In genomic region chr9:81566074-81566698, GRCh38 we compare ENCODE assay signal across 23 cellular contexts.
DNase-seq lines count a peak whose midpoint lies in the region; ATAC-seq, FAIRE-seq and TF ChIP-seq lines count a peak whose summit lies in the region.
"Had no signal": no experiment of that assay in that cellular context is flagged by ENCODE, and none has a peak within 500 bp of the region (broad histone marks: within the 10 kb centered on the region; RNA-seq: fewer than 3 reads in every experiment).

No MANE protein-coding gene starts in this region.

- H4K8ac ChIP-seq in H9 (replicated peaks; ENCODE audit: insufficient read length, low read depth, low read length), result no peak overlapping the region

- no peak overlapping the region for H2AK5ac ChIP-seq in H9 (ENCODE audit: insufficient read length, low read length)

- H4K20me1 ChIP-seq in astrocyte (ENCODE audit: insufficient read depth, low read length) (no peaks in the 10 kb centered on the region), neural progenitor cell (ENCODE audit: low read depth) (no peaks in the 10 kb centered on the region), H9 (ENCODE audit: control insufficient read depth, insufficient read depth, insufficient read length) (no peaks in the 10 kb centered on the region)

- H3K9ac ChIP-seq in astrocyte (ENCODE audit: low read length) (no peak overlapping the region), neural progenitor cell (no peak overlapping the region), H9 (ENCODE audit: extremely low read depth, insufficient read length, low read length) (no peak overlapping the region)
- H3K9ac ChIP-seq: GM23248 had no signal

- H3K4me3 Mint-ChIP-seq in astrocyte (ENCODE audit: unreplicated experiment) (no peak overlapping the region), neural progenitor cell (no peak overlapping the region), H9 (no peak overlapping the region)
- H3K4me3 Mint-ChIP-seq: B cell; CD8-positive, alpha-beta T cell had no signal

- H2BK20ac ChIP-seq in H9 (ENCODE audit: low read depth, low read length, poor library complexity, severe bottlenecking), result no peak overlapping the region

- DNase-seq in EL (peak; percentile 41), astrocyte (ENCODE audit: low read depth) (peak; percentile 7), neural progenitor cell (ENCODE audit: low spot score) (no peak), DMS53 (lab: John Stamatoyannopoulos, UW) (no peak), H9 (no peak), foreskin keratinocyte (no peak)
- DNase-seq: CD8-positive, alpha-beta T cell; DMS 273 treated with DMSO at 0.1 percent for 48 hours; DMS79 treated with DMSO at 0.1 percent for 48 hours; GM23248; KG1; MG63; NCI-H2029; NCI-H446 treated with DMSO at 0.1 percent for 48 hours; NCI-H526; PC-9; SJCRH30 had no signal

- H3K36me3 ChIP-seq in astrocyte (ENCODE audit: insufficient read depth, low read length), result no peaks in the 10 kb centered on the region
- no peaks in the 10 kb centered on the region for H3K36me3 ChIP-seq in neural progenitor cell
- H3K36me3 ChIP-seq: HAP-1, MG63, SJCRH30 had no signal

- H3K14ac ChIP-seq in H9 (ENCODE audit: insufficient read depth, low read length), result no peak overlapping the region

- H3K4me1 Mint-ChIP-seq in astrocyte (ENCODE audit: low read depth, unreplicated experiment) (peaks cover 26% of the 10 kb centered on the region), neural progenitor cell (peaks cover 41% of the 10 kb centered on the region), H9 (peaks cover 15 to 22% of the 10 kb centered on the region in 2 experiments)

- no peak overlapping the region for H4K5ac ChIP-seq in H9 (ENCODE audit: insufficient read length, low read depth, low read length)

- H3K27ac ChIP-seq in astrocyte (ENCODE audit: low read depth, low read length) (no peak overlapping the region), neural progenitor cell (no peak overlapping the region), H9 (ENCODE audit: insufficient read length, low read depth, low read length) (no peak overlapping the region), foreskin keratinocyte (no peak overlapping the region)
- H3K27ac ChIP-seq: C4-2B, GM23248, PC-9, SJCRH30 had no signal

- H3K36me3 Mint-ChIP-seq in astrocyte (ENCODE audit: low read depth, unreplicated experiment) (no peaks in the 10 kb centered on the region), neural progenitor cell (no peaks in the 10 kb centered on the region), H9 (ENCODE audit: insufficient read depth in 1 of 3, low read depth in 3 of 3) (no peaks in the 10 kb centered on the region)
- H3K36me3 Mint-ChIP-seq: CD8-positive, alpha-beta T cell had no signal

- WGBS in H9 (ENCODE audit: extremely low coverage, insufficient read length, low lambda C conversion rate), result no CpG with 5 or more reads among the region's 5 CpGs

- no peak for FAIRE-seq in astrocyte (lab: Jason Lieb, UNC)
- FAIRE-seq: A204.1 had no signal

- no peak overlapping the region for H3K56ac ChIP-seq in H9 (ENCODE audit: insufficient read length, low read depth, low read length)

- H3K18ac ChIP-seq in H9 (ENCODE audit: insufficient read length, low read depth, low read length), result no peak overlapping the region

- H2AFZ ChIP-seq in astrocyte (ENCODE audit: low read depth, low read length), result no peak overlapping the region
- H2AFZ ChIP-seq in neural progenitor cell (replicated peaks), result no peak overlapping the region
- H2AFZ ChIP-seq in H9 (ENCODE audit: low read length), result no peak overlapping the region
- H2AFZ ChIP-seq: GM23248, PC-9 had no signal

- no peak overlapping the region for H4K91ac ChIP-seq in H9 (ENCODE audit: insufficient read length, low read depth, low read length)

- H2BK12ac ChIP-seq in H9 (ENCODE audit: insufficient read length, low read depth, low read length), result no peak overlapping the region

- no peak overlapping the region for H3K23ac ChIP-seq in H9 (ENCODE audit: insufficient read length, low read depth, low read length)

- H3K79me1 ChIP-seq in H9 (ENCODE audit: insufficient read depth, low read depth, low read length, poor library complexity, severe bottlenecking), result no peaks in the 10 kb centered on the region

- H3K27me3 Mint-ChIP-seq in astrocyte (ENCODE audit: low read depth, unreplicated experiment) (no peaks in the 10 kb centered on the region), neural progenitor cell (ENCODE audit: insufficient read depth, low read depth) (peaks cover 17% of the 10 kb centered on the region), H9 (ENCODE audit: low read depth) (peaks cover 4% of the 10 kb centered on the region; the same call in 1 of the 2 replicates)
- H3K27me3 Mint-ChIP-seq: B cell had no signal

- H3K4me1 ChIP-seq in astrocyte (ENCODE audit: insufficient read depth, low read length), result peaks cover 14% of the 10 kb centered on the region
- H3K4me1 ChIP-seq in neural progenitor cell, result peaks cover 26% of the 10 kb centered on the region
- no peaks in the 10 kb centered on the region for H3K4me1 ChIP-seq in H9 (ENCODE audit: insufficient read depth, low read length)
- peaks cover 6% of the 10 kb centered on the region for H3K4me1 ChIP-seq in foreskin keratinocyte
- H3K4me1 ChIP-seq: HAP-1 had no signal

- TF ChIP-seq CTCF in astrocyte (IDR thresholded peaks at IDR 0.05; ENCODE audit: insufficient read depth, low read depth, low read length) (no peak), neural progenitor cell (IDR thresholded peaks at IDR 0.05) (no peak), H9 (conservative IDR thresholded peaks at IDR 0.05) (no peak), foreskin keratinocyte (conservative IDR thresholded peaks at IDR 0.05) (no peak)

- no peak overlapping the region for H3T11ph ChIP-seq in H9 (ENCODE audit: low read length)

- H3K4me2 ChIP-seq in astrocyte (ENCODE audit: low read length), result no peak overlapping the region
- peak overlapping the region; percentile 13 for H3K4me2 ChIP-seq in neural progenitor cell
- no peak overlapping the region for H3K4me2 ChIP-seq in H9 (ENCODE audit: insufficient read depth, insufficient read length, low read length)
- H3K4me2 ChIP-seq: PC-9 had no signal

- H3K9me3 ChIP-seq in astrocyte (ENCODE audit: insufficient read depth, low read depth, low read length), result no peaks in the 10 kb centered on the region
- H3K9me3 ChIP-seq in neural progenitor cell (ENCODE audit: low read depth), result no peaks in the 10 kb centered on the region
- no peaks in the 10 kb centered on the region for H3K9me3 ChIP-seq in H9 (ENCODE audit: control insufficient read depth, low read depth, low read length)
- H3K9me3 ChIP-seq: HAP-1, MG63, SJCRH30 had no signal

- no peaks in the 10 kb centered on the region for H3K23me2 ChIP-seq in H9 (ENCODE audit: insufficient read length, low read depth, low read length, poor library complexity, severe bottlenecking)

- H3K27me3 ChIP-seq in astrocyte (ENCODE audit: insufficient read depth, low read length), result no peaks in the 10 kb centered on the region
- H3K27me3 ChIP-seq in neural progenitor cell, result no peaks in the 10 kb centered on the region
- no peaks in the 10 kb centered on the region for H3K27me3 ChIP-seq in H9 (ENCODE audit: insufficient read depth, low read length)
- no peaks in the 10 kb centered on the region for H3K27me3 ChIP-seq in foreskin keratinocyte
- H3K27me3 ChIP-seq: MG63, SJCRH30 had no signal

- H3K4me3 ChIP-seq in astrocyte (ENCODE audit: insufficient read depth, low read depth, low read length) (no peak overlapping the region), neural progenitor cell (no peak overlapping the region)
- H3K4me3 ChIP-seq: GM23248, HAP-1, MG63, PC-9, SJCRH30 had no signal

- no peaks in the 10 kb centered on the region for H3K9me3 Mint-ChIP-seq in astrocyte (ENCODE audit: unreplicated experiment)
- H3K9me3 Mint-ChIP-seq in neural progenitor cell, result peaks cover 3% of the 10 kb centered on the region
- no peaks in the 10 kb centered on the region for H3K9me3 Mint-ChIP-seq in H9
- H3K9me3 Mint-ChIP-seq: CD8-positive, alpha-beta T cell had no signal

- no peaks in the 10 kb centered on the region for H3K79me2 ChIP-seq in astrocyte (ENCODE audit: insufficient read depth, low read length)
- no peaks in the 10 kb centered on the region for H3K79me2 ChIP-seq in neural progenitor cell (ENCODE audit: low read depth)
- no peaks in the 10 kb centered on the region for H3K79me2 ChIP-seq in H9 (ENCODE audit: insufficient read depth, low read length)

- no peak for ATAC-seq in GM21447 (IDR thresholded peaks at IDR 0.05; ENCODE audit: unreplicated experiment)
- ATAC-seq in foreskin keratinocyte, result no peak
- ATAC-seq: CD8-positive, alpha-beta T cell; Right ventricle myocardium inferior had no signal

- no peak overlapping the region for H3K4ac ChIP-seq in H9 (ENCODE audit: low read depth, low read length)

- no peak overlapping the region for H2BK120ac ChIP-seq in H9 (ENCODE audit: low read depth, low read length, poor library complexity, severe bottlenecking)

- H3K27ac Mint-ChIP-seq in astrocyte (ENCODE audit: unreplicated experiment) (peak overlapping the region; percentile 58), neural progenitor cell (no peak overlapping the region), H9 (no peak overlapping the region)
- H3K27ac Mint-ChIP-seq: B cell; CD8-positive, alpha-beta T cell had no signal

- no peak overlapping the region for H2BK15ac ChIP-seq in H9 (ENCODE audit: low read depth, low read length)

- H2BK5ac ChIP-seq in H9 (ENCODE audit: insufficient read length, low read length), result no peak overlapping the region

- H3F3A ChIP-seq in neural progenitor cell (ENCODE audit: low read depth), result no peaks in the 10 kb centered on the region

Comparison
In these comparisons a context has a peak if more than half of its experiments do, and no peak if none do; other contexts are left out.
1. DNase-seq: peak in EL (single experiment) and astrocyte (single experiment); none in neural progenitor cell (single experiment), DMS53 (single experiment), H9 (single experiment) and foreskin keratinocyte (0 of 2).